Comparison of ENCODE assay signal across 8 cellular contexts in the genomic region with DNA sequence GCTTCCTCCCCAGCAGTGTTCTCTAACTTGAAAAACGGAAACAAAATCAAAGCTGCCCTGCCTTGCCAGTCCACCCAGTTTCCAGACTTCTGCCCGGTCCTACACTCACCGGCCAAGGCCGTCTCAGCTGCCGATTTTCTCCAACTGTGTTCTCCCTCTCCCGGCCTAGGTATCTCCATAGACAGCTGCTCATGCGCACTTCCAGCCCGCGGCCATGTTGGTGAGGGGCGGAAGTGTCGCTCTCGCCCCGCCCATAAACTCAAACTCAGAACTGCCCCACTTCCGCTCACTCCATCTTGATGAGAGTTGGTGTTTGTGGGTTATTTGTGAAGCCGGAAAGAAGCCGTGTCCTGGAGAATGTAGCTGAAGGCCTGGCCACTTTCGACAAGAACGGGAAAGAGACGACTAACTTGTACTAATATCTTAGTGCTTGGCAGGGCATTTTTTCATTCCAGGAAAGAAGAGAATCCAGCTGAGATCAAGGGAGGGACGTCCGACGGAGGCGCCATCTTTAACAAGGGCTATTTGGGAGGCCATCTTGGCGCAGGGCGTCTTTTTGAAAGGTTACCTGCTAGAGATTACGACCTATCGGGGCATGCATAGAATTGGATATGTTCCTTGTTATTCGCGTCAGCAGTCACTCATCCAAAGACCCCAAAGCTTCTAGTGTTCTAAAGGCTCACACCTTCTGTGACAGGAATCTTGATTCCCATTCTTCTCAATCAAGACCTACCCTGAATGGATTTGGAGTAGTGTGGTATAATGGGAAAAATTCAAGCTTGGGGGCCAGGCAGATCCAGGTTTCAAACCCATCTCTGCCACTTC. TPM values are rescaled to one million over a fixed set of nuclear protein-coding genes. Genes with fewer than 3 reads are reported as not detected.
DNase-seq lines count a peak whose midpoint lies in the region; ATAC-seq and TF ChIP-seq lines count a peak whose summit lies in the region.

A gene with protein sequence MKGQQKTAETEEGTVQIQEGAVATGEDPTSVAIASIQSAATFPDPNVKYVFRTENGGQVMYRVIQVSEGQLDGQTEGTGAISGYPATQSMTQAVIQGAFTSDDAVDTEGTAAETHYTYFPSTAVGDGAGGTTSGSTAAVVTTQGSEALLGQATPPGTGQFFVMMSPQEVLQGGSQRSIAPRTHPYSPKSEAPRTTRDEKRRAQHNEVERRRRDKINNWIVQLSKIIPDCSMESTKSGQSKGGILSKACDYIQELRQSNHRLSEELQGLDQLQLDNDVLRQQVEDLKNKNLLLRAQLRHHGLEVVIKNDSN (minus strand): TSS at position 229 of the 825 bp plus-strand sequence. CDS start 2,702 bp downstream, outside the sequence.

- peaks cover 4% of the 10 kb centered on the region; the same call in 1 of the 2 replicates for H4K20me1 ChIP-seq in DOHH2 (ENCODE audit: control insufficient read depth, insufficient read depth, low read depth, low read length)

- H3K4me3 ChIP-seq in DOHH2 (ENCODE audit: low read length) (peak within 1 kb of the TSS; percentile 88), LNCaP clone FGC (ENCODE audit: low read depth, low read length) (peak within 1 kb of the TSS; percentile 94), fibroblast of mammary gland (ENCODE audit: control insufficient read depth, low read depth, low read length) (peak within 1 kb of the TSS; percentile 97)

- H3K27ac Mint-ChIP-seq in activated T-helper 17 cell treated with anti-CD3 and anti-CD28 coated beads, Interleukin-2, amount 50 U/mL, for 72 hours, result peak within 1 kb of the TSS; percentile 98
- peak within 1 kb of the TSS; percentile 98 to 99 for H3K27ac Mint-ChIP-seq in natural killer cell

- peak; percentile 89 for ATAC-seq in activated T-helper 17 cell treated with anti-CD3 and anti-CD28 coated beads, Interleukin-2, amount 50 U/mL, for 72 hours (replicated peaks)
- peak; percentile 79 to 92 (median 87) for ATAC-seq in natural killer cell

- peak; percentile 54 for DNase-seq in GOT3 (lab: John Stamatoyannopoulos, UW)
- DNase-seq in LNCaP clone FGC (ENCODE audit: low read depth), result peak; percentile 86
- DNase-seq in RWPE1 (ENCODE audit: low spot score), result peak; percentile 93
- DNase-seq in fibroblast of mammary gland (ENCODE audit: low read depth), result peak; percentile 94
- peak; percentile 93 for DNase-seq in natural killer cell
- peak; percentile 87 for DNase-seq in stimulated activated naive CD4-positive, alpha-beta T cell treated with Interleukin-2 at 50 U/mL for 16 hours (lab: John Stamatoyannopoulos, UW)

- peaks cover 30% of the 10 kb centered on the region for H3K4me1 Mint-ChIP-seq in activated T-helper 17 cell treated with anti-CD3 and anti-CD28 coated beads, Interleukin-2, amount 50 U/mL, for 72 hours
- H3K4me1 Mint-ChIP-seq in natural killer cell, result peaks cover 37 to 72% of the 10 kb centered on the region in 2 donors

- H3F3A ChIP-seq in DOHH2 (ENCODE audit: control insufficient read depth, insufficient read depth), result peaks cover 26% of the 10 kb centered on the region

- peaks cover 86% of the 10 kb centered on the region for H3K36me3 ChIP-seq in DOHH2 (ENCODE audit: control insufficient read depth, low read length)

- TF ChIP-seq CTCF in DOHH2 (IDR thresholded peaks at IDR 0.05; ENCODE audit: low read depth, low read length, poor library complexity, severe bottlenecking), result no peak
- no peak for TF ChIP-seq CTCF in LNCaP clone FGC (IDR thresholded peaks at IDR 0.05; ENCODE audit: control insufficient read depth, extremely low read depth, insufficient read depth)
- no peak for TF ChIP-seq CTCF in RWPE1 (conservative IDR thresholded peaks at IDR 0.05; ENCODE audit: low read depth)
- no peak for TF ChIP-seq CTCF in fibroblast of mammary gland (conservative IDR thresholded peaks at IDR 0.05; ENCODE audit: control insufficient read depth, insufficient read depth, low read depth, low read length)
- no peak for TF ChIP-seq CTCF in natural killer cell (IDR thresholded peaks at IDR 0.05)

- H3K9me3 Mint-ChIP-seq in activated T-helper 17 cell treated with anti-CD3 and anti-CD28 coated beads, Interleukin-2, amount 50 U/mL, for 72 hours, result no peaks in the 10 kb centered on the region
- H3K9me3 Mint-ChIP-seq in natural killer cell, result no peaks in the 10 kb centered on the region

- intact Hi-C loops in natural killer cell (cut with micrococcal nuclease), result loop anchor here (1.0 to 2.0 kb wide), 2 partner anchors 22 to 25 kb away; a partner anchor contains a TSS

- H3K27me3 Mint-ChIP-seq in activated T-helper 17 cell treated with anti-CD3 and anti-CD28 coated beads, Interleukin-2, amount 50 U/mL, for 72 hours, result no peaks in the 10 kb centered on the region
- H3K27me3 Mint-ChIP-seq in natural killer cell (ENCODE audit: low read depth in 2 of 2), result no peaks in the 10 kb centered on the region

- peaks cover 32% of the 10 kb centered on the region for H3K79me2 ChIP-seq in DOHH2 (ENCODE audit: control insufficient read depth, low read length)

- H3K9me3 ChIP-seq in DOHH2 (ENCODE audit: control insufficient read depth, insufficient read depth, low read length), result no peaks in the 10 kb centered on the region

- peak within 1 kb of the TSS; percentile 85 for H3K4me2 ChIP-seq in DOHH2 (ENCODE audit: low read length)

- POLR2A ChIA-PET in RWPE1 (lab: Yijun Ruan, JAX; ENCODE audit: low non-redundant PET), result interaction anchor here (1.0 to 2.1 kb wide), 2 partner anchors 25 to 43 kb away, joined by 3 to 9 read pairs; a partner anchor contains a TSS

- H3K4me1 ChIP-seq in DOHH2 (ENCODE audit: control insufficient read depth, low read length), result peaks cover 62% of the 10 kb centered on the region

- no peaks in the 10 kb centered on the region for H3K27me3 ChIP-seq in DOHH2 (ENCODE audit: control insufficient read depth, low read length)

- H3K27ac ChIP-seq in DOHH2 (ENCODE audit: low read depth, low read length), result peak within 1 kb of the TSS; percentile 90
- H3K27ac ChIP-seq in RWPE1, result peak within 1 kb of the TSS; percentile 91

- CTCF ChIA-PET in RWPE1 (lab: Yijun Ruan, JAX), result interaction anchor here (0.6 to 3.1 kb wide), 8 partner anchors 27 to 69 kb away, joined by 3 to 12 read pairs (median 4); a partner anchor contains a TSS

- peaks cover 87% of the 10 kb centered on the region for H3K36me3 Mint-ChIP-seq in activated T-helper 17 cell treated with anti-CD3 and anti-CD28 coated beads, Interleukin-2, amount 50 U/mL, for 72 hours (ENCODE audit: low read depth)
- no peaks in the 10 kb centered on the region for H3K36me3 Mint-ChIP-seq in natural killer cell

- no peaks in the 10 kb centered on the region for H3K9me2 ChIP-seq in DOHH2 (replicated peaks; ENCODE audit: control insufficient read depth, low read length)

- H3K4me3 Mint-ChIP-seq in activated T-helper 17 cell treated with anti-CD3 and anti-CD28 coated beads, Interleukin-2, amount 50 U/mL, for 72 hours, result peak within 1 kb of the TSS; percentile 93
- H3K4me3 Mint-ChIP-seq in natural killer cell, result peak within 1 kb of the TSS; percentile 97

RNA-seq across cellular contexts. Expression of the gene that starts here (rescaled TPM):
- total RNA-seq in activated T-helper 17 cell treated with anti-CD3 and anti-CD28 coated beads, Interleukin-2, amount 50 U/mL, for 72 hours, result 10 to 100 TPM; 51.6 to 66.9 TPM
- total RNA-seq in natural killer cell, result 100 to 1,000 TPM; 113 to 121 (median 114) TPM

Comparison
In these comparisons a context has a peak if more than half of its experiments do, and no peak if none do; other contexts are left out.
1. Peak in every context shown above with its lines: DNase-seq, ATAC-seq, H3K4me3 ChIP-seq and H3K27ac ChIP-seq.